In genomic region chr3:34742151-34742550, GRCh38 we compare ENCODE assay signal across 21 cellular contexts.
"Had no signal": no experiment of that assay in that cellular context is flagged by ENCODE, and none has a peak within 500 bp of the region (broad histone marks: within the 10 kb centered on the region; RNA-seq: fewer than 3 reads in every experiment).

No MANE protein-coding gene starts in this region.

- DNase-seq: Kasumi-1; MV-4-11; NCI-H1048; NCI-H1105; NCI-H1436 treated with DMSO at 0.1 percent for 48 hours; NCI-H1694; NCI-H187 treated with DMSO at 0.1 percent for 48 hours; NCI-H2029 treated with DMSO at 0.1 percent for 48 hours; NCI-H2171; NCI-H226; NCI-H446; NCI-H510A treated with DMSO at 0.1 percent for 48 hours; NCI-H526; NCI-H748 treated with DMSO at 0.1 percent for 48 hours; NK-92 treated with Interleukin-12 subunit alpha and Interleukin-12 subunit beta, amount 100 ng/mL, for 24 hours; PC-3; SHP77; T-helper 1 cell had no signal

- ATAC-seq: K562, Panc1, PC-3, SK-N-SH treated with all-trans-retinoic acid at 6 μM for 48 hours had no signal
